ENCODE assay signal across 8 cellular contexts in the genomic region with DNA sequence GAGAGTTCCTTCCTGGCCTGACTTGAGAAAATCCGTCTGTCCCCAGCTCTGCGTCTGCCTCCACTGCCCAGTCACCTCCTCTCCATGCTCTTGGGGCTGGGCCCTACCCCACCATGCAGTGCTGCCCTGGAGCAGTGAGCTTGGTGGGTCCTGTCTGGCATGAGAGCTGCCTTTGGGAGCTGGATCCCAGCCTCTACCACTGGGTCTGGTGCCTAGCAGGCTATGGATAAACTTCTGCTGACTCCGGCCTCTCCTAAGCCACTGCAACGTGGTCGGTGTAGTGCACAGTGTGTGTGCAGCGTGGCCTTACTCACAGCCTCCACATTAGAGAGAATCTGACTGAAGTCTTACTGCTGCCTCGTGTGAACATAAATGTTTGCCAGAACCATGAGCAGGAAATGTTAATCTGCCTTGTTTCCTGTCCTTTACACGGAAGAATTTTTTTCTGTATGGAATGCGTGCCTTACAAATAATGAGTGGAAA. TPM values are rescaled to one million over a fixed set of nuclear protein-coding genes. Genes with fewer than 3 reads are reported as not detected.
A peak's percentile ranks its signal among the peaks of the same experiment; 100 is the strongest.
DNase-seq lines count a peak whose midpoint lies in the region; ATAC-seq and TF ChIP-seq lines count a peak whose summit lies in the region.

No MANE protein-coding gene starts in this region.

- DNase-seq in ELR (ENCODE audit: low read depth): peak; percentile 55
- no peak for DNase-seq in T-helper 17 cell
- DNase-seq in fibroblast of villous mesenchyme (ENCODE audit: low read depth): peak; percentile 94
- peak; percentile 84 for DNase-seq in pulmonary artery endothelial cell (ENCODE audit: low read depth, low spot score)
- no peak for DNase-seq in effector memory CD8-positive, alpha-beta T cell
- no peak for DNase-seq in NCI-H82 (lab: John Stamatoyannopoulos, UW)
- no peak for DNase-seq in GM13976 (ENCODE audit: low spot score)
- DNase-seq in effector CD8-positive, alpha-beta T cell (lab: John Stamatoyannopoulos, UW): no peak

- in situ Hi-C loops in GM13976 (cut with MboI; ENCODE audit: low sequenced_read_pairs, unreplicated experiment): no loop called here

- H3K4me1 Mint-ChIP-seq in T-helper 17 cell: peaks cover 5% of the 10 kb centered on the region
- H3K4me1 Mint-ChIP-seq in effector memory CD8-positive, alpha-beta T cell (ENCODE audit: low read depth in 2 of 2): peaks cover 0 to 2% of the 10 kb centered on the region in 2 donors

- H3K9me3 Mint-ChIP-seq in effector memory CD8-positive, alpha-beta T cell: no peaks in the 10 kb centered on the region

- no peak overlapping the region for H3K4me3 Mint-ChIP-seq in T-helper 17 cell
- no peak overlapping the region for H3K4me3 Mint-ChIP-seq in effector memory CD8-positive, alpha-beta T cell

- peaks cover 2% of the 10 kb centered on the region for H3K36me3 Mint-ChIP-seq in T-helper 17 cell (ENCODE audit: low read depth)
- peaks cover 51% of the 10 kb centered on the region for H3K36me3 Mint-ChIP-seq in effector memory CD8-positive, alpha-beta T cell (ENCODE audit: insufficient read depth)

- ATAC-seq in T-helper 17 cell: no peak
- no peak for ATAC-seq in effector memory CD8-positive, alpha-beta T cell (replicated peaks)

- H3K4me3 ChIP-seq in fibroblast of villous mesenchyme (ENCODE audit: low read depth, low read length): no peak overlapping the region

- H3K27ac Mint-ChIP-seq in T-helper 17 cell: peak overlapping the region; percentile 45
- H3K27ac Mint-ChIP-seq in effector memory CD8-positive, alpha-beta T cell: peak overlapping the region in 1 of 2 donors; percentile 75

- no peaks in the 10 kb centered on the region for H3K27me3 Mint-ChIP-seq in T-helper 17 cell
- H3K27me3 Mint-ChIP-seq in effector memory CD8-positive, alpha-beta T cell: no peaks in the 10 kb centered on the region

- no peaks in the 10 kb centered on the region for H3K9me3 ChIP-seq in T-helper 17 cell (ENCODE audit: control insufficient read depth, low read length, poor library complexity, severe bottlenecking)

- TF ChIP-seq CTCF in fibroblast of villous mesenchyme (IDR thresholded peaks at IDR 0.05; ENCODE audit: insufficient read depth, low read depth, low read length): no peak
- TF ChIP-seq CTCF in GM13976 (IDR thresholded peaks at IDR 0.05; ENCODE audit: borderline replicate concordance, control extremely low read depth, extremely low read depth, insufficient read depth, missing control alignments): no peak

RNA-seq across cellular contexts. Expression of a gene that starts 47.6 kb away (rescaled TPM):
- total RNA-seq in T-helper 17 cell (10 to 100 TPM; 83.9 to 89.9 TPM), fibroblast of villous mesenchyme (60.6 and 65.2 TPM in 2 replicates), pulmonary artery endothelial cell (21.8 and 51.8 TPM in 2 replicates)

RNA-seq across cellular contexts. Expression of a gene that starts 47.8 kb away (rescaled TPM):
- total RNA-seq in T-helper 17 cell: not detected
- not detected in 2 replicates for total RNA-seq in fibroblast of villous mesenchyme
- total RNA-seq in pulmonary artery endothelial cell: not detected in 2 replicates

Comparison
In these comparisons a context has a peak if more than half of its experiments do, and no peak if none do; other contexts are left out.
1. DNase-seq: peak in ELR (single experiment), fibroblast of villous mesenchyme (single experiment) and pulmonary artery endothelial cell (single experiment); none in T-helper 17 cell (0 of 3), effector memory CD8-positive, alpha-beta T cell (0 of 3), NCI-H82 (single experiment), GM13976 (single experiment) and effector CD8-positive, alpha-beta T cell (single experiment).